1 cellular context compared by ENCODE assay signal in the genomic region with DNA sequence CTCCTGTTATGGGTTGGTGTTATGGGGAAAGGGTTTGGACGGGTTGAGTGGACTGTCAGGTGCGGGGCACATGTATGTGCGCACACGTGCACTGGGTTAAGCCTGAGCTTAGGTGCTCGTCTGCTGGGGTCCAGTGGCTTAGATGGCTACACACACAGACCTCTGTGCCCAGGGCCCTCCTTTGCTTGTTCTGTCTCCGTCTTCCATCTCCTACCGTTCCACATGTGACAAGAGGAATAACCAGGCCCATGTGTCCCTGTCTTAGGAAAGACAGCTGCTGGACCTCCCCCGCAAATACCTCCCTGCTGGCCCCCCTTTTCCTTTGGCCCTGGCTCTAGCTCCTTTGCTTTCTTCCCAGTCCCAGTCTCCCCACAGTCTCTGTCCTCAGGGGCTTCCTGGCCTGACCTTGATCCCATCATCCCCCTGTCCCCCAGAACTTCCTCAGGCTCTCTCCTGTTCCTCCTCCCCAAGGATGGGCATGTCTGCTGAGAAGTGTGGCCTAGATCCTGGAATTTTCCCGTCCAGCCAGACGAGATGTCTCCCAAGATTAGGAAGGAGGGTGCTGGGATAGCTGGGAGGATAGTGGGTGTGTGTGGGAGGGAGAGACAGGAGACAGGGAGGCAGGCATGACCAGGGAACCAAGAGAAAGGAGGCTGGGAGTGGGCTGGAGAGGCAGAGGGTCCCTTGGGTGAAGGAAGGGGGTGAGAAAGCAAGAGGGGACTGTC.
TF ChIP-seq lines count a peak whose summit lies in the region.

No MANE protein-coding gene starts in this region.

TF ChIP-seq in K562, 482 proteins besides CTCF, POLR2A, EP300 and RAD21:
- no peak for TF ChIP-seq NFE2L1 (tag; IDR thresholded peaks at IDR 0.05; ENCODE audit: borderline replicate concordance, low read depth)
- TF ChIP-seq ZNF263 (CRISPR knock-in tag; IDR thresholded peaks at IDR 0.05; ENCODE audit: borderline replicate concordance), result 0 out of 2 replicates have a peak, but pooled peaks have one; percentile 22
TF ChIP-seq in K562: peak in this region for 1.
